9 cellular contexts compared by ENCODE assay signal in the genomic region with DNA sequence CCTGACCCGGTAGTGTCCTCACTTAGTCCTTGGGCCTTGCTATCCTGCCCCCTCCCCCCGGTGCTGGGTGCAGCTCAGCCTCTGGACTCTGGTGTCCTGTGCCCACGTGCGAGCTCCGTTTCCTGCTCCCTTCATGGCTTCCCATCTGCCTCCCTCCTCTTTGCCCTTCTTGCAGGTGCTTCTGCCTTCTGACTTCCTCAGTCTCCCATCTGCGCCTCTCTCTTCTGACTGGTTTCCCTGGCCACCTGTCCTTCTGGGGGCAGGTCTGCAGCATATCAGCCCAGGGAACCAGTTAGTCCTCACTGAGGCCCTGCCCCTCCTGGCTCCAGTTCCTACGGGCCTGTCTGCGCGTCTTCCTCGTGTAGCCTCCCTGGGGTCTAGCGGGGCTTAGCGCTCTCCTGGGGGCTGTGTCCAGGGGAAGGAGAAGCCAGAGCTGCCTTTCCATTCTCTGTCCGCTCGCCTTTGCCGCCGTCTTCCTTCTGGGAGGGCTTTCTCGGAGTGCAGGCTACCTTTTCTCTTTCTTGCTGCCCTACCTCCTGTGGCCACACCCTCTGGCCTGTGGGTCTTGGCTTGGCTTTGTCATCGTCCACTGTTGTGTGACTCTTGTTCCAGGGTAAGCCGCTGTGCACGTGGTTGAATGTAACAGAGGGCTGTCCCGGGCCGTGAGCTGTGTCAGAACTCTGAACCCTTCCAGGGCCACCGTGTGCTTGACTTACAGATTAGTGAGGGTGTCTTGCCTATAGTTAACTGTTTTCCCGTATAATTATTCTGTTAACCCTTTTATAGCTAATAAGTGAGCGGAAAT. TPM values are rescaled to one million over a fixed set of nuclear protein-coding genes. Genes with fewer than 3 reads are reported as not detected.
DNase-seq lines count a peak whose midpoint lies in the region; ATAC-seq and TF ChIP-seq lines count a peak whose summit lies in the region.
"Had no signal": no experiment of that assay in that cellular context is flagged by ENCODE, and none has a peak within 500 bp of the region (broad histone marks: within the 10 kb centered on the region; RNA-seq: fewer than 3 reads in every experiment).

No MANE protein-coding gene starts in this region.

- no peak for TF ChIP-seq POLR2A in gastrocnemius medialis (IDR thresholded peaks at IDR 0.05)

- H4K20me1 ChIP-seq in smooth muscle cell (ENCODE audit: low read depth) = peaks cover 100% of the 10 kb centered on the region

- H3K79me2 ChIP-seq in smooth muscle cell (ENCODE audit: low read depth) = peaks cover 76% of the 10 kb centered on the region

- intact Hi-C loops in gastrocnemius medialis (cut with DNase I; ENCODE audit: low total_unique reads) = loop anchor here (5.0 kb wide), 1 partner anchor 92 kb away; no protein-coding TSS in a partner anchor

- H3K9ac ChIP-seq in smooth muscle cell (ENCODE audit: low read depth) = no peak overlapping the region

- in situ Hi-C loops in gastrocnemius medialis (cut with MboI; ENCODE audit: low sequenced_read_pairs in 4 of 4) = no loop called here

- no peak overlapping the region for H2AFZ ChIP-seq in smooth muscle cell (ENCODE audit: low read depth)

- H3K4me2 ChIP-seq in smooth muscle cell = no peak overlapping the region

- no peaks in the 10 kb centered on the region for H3K9me3 ChIP-seq in gastrocnemius medialis
- H3K9me3 ChIP-seq in smooth muscle cell (replicated peaks; ENCODE audit: low read depth) = no peaks in the 10 kb centered on the region

- H3K4me3 ChIP-seq in HL-60 (replicated peaks; ENCODE audit: insufficient read depth, low read length) (no peak overlapping the region), gastrocnemius medialis (no peak overlapping the region), smooth muscle cell (no peak overlapping the region)

- H3K27me3 ChIP-seq in HL-60 (ENCODE audit: insufficient read depth, poor library complexity, severe bottlenecking) (no peaks in the 10 kb centered on the region), gastrocnemius medialis (no peaks in the 10 kb centered on the region), smooth muscle cell (ENCODE audit: low read depth) (no peaks in the 10 kb centered on the region)

- no peaks in the 10 kb centered on the region for H3F3A ChIP-seq in smooth muscle cell (ENCODE audit: low read depth)

- H3K36me3 ChIP-seq in gastrocnemius medialis (no peaks in the 10 kb centered on the region), smooth muscle cell (ENCODE audit: low read depth) (no peaks in the 10 kb centered on the region)

- no peak for TF ChIP-seq CTCF in HL-60 (IDR thresholded peaks at IDR 0.05; ENCODE audit: insufficient read depth, low read length)
- TF ChIP-seq CTCF in gastrocnemius medialis (IDR thresholded peaks at IDR 0.05 in 4 of 5, conservative IDR thresholded peaks at IDR 0.05 in 1 of 5) = no peak
- TF ChIP-seq CTCF in smooth muscle cell (IDR thresholded peaks at IDR 0.05; ENCODE audit: borderline replicate concordance, insufficient read depth, poor library complexity, severe bottlenecking) = no peak

- 59% methylated on average over 25 of the region's 25 CpGs for WGBS in smooth muscle cell (ENCODE audit: low lambda C conversion rate)

- DNase-seq in HL-60 (ENCODE audit: low read depth in 1 of 2, low spot score in 1 of 2) = peak in 1 of 2 experiments; percentile 58
- peak; percentile 57 for DNase-seq in astrocyte of the hippocampus (ENCODE audit: low read depth, low spot score)
- peak; percentile 84 for DNase-seq in islet precursor cell
- peak; percentile 64 to 68 for DNase-seq in gastrocnemius medialis
- no peak for DNase-seq in DMS114 treated with DMSO at 0.1 percent for 48 hours (lab: John Stamatoyannopoulos, UW; ENCODE audit: unreplicated experiment)
- DNase-seq in foreskin melanocyte = no peak
- DNase-seq in smooth muscle cell (lab: John Stamatoyannopoulos, UW; ENCODE audit: unreplicated experiment) = no peak
- DNase-seq: activated CD8-positive, alpha-beta memory T cell treated with anti-CD3 and anti-CD28 coated beads, Interleukin-2, amount 10 ng/mL, durations not matched to agents 7 days and 5 days; RPMI8226 had no signal

- H3K4me1 ChIP-seq in gastrocnemius medialis (peaks cover 34 to 56% of the 10 kb centered on the region in 2 donors), smooth muscle cell (ENCODE audit: low read depth) (peaks cover 49% of the 10 kb centered on the region)

- ATAC-seq in gastrocnemius medialis = peak; percentile 73 to 81
- ATAC-seq: activated CD8-positive, alpha-beta memory T cell treated with anti-CD3 and anti-CD28 coated beads, Interleukin-2, amount 10 ng/mL, durations not matched to agents 7 days and 5 days had no signal

- H3K27ac ChIP-seq in HL-60 (replicated peaks) (peak overlapping the region; percentile 21), gastrocnemius medialis (peak overlapping the region in 2 of 4 donors; percentile 36 to 66), smooth muscle cell (ENCODE audit: low read depth) (no peak overlapping the region)

RNA-seq across cellular contexts. Expression of a gene that starts 51.8 kb away (rescaled TPM):
- total RNA-seq in gastrocnemius medialis (10 to 100 TPM; 38.6 to 77.8 (median 54.3) TPM), smooth muscle cell (23.1 and 25.6 TPM in 2 replicates)
- polyA plus RNA-seq in smooth muscle cell = 34.1 and 56.6 TPM in 2 replicates

Comparison
In these comparisons a context has a peak if more than half of its experiments do, and no peak if none do; other contexts are left out.
1. DNase-seq: peak in astrocyte of the hippocampus (single experiment), islet precursor cell (single experiment) and gastrocnemius medialis (2 of 2); none in DMS114 treated with DMSO at 0.1 percent for 48 hours (single experiment), foreskin melanocyte (single experiment) and smooth muscle cell (single experiment).